In genomic region chr1:229480500-229480899, GRCh38 we compare ENCODE assay signal across 31 cellular contexts. TPM values are rescaled to one million over a fixed set of nuclear protein-coding genes. Genes with fewer than 3 reads are reported as not detected.
DNase-seq lines count a peak whose midpoint lies in the region; ATAC-seq, FAIRE-seq and TF ChIP-seq lines count a peak whose summit lies in the region.
"Had no signal": no experiment of that assay in that cellular context is flagged by ENCODE, and none has a peak within 500 bp of the region (broad histone marks: within the 10 kb centered on the region; RNA-seq: fewer than 3 reads in every experiment).

No MANE protein-coding gene starts in this region.

- peaks cover 20% of the 10 kb centered on the region for H3K4me1 Mint-ChIP-seq in stimulated activated naive CD8-positive, alpha-beta T cell treated with anti-CD3 and anti-CD28 coated beads, Interleukin-15, Interleukin-2, amounts not matched to agents 100 ng/mL and 50 ng/mL, for 24 hours (ENCODE audit: low read depth)
- peaks cover 10% of the 10 kb centered on the region for H3K4me1 Mint-ChIP-seq in stimulated activated naive CD8-positive, alpha-beta T cell treated with anti-CD3 and anti-CD28 coated beads, Interleukin-15, amount 100 ng/mL, for 72 hours
- H3K4me1 Mint-ChIP-seq in memory B cell = peaks cover 24% of the 10 kb centered on the region
- peaks cover 14% of the 10 kb centered on the region for H3K4me1 Mint-ChIP-seq in activated T-helper 2 cell treated with anti-CD3 and anti-CD28 coated beads, Interferon-gamma antibody, Interleukin-2, Interleukin-4, amounts not matched to agents 10 μg/mL and 5 μg/mL and 100 μg/mL, durations not matched to agents 14 hours and 24 hours and 36 hours (ENCODE audit: low read depth)

- peak overlapping the region; percentile 1 for H3K27ac Mint-ChIP-seq in stimulated activated naive CD8-positive, alpha-beta T cell treated with anti-CD3 and anti-CD28 coated beads, Interleukin-15, Interleukin-2, amounts not matched to agents 100 ng/mL and 50 ng/mL, for 24 hours
- no peak overlapping the region for H3K27ac Mint-ChIP-seq in stimulated activated naive CD8-positive, alpha-beta T cell treated with anti-CD3 and anti-CD28 coated beads, Interleukin-15, amount 100 ng/mL, for 72 hours
- H3K27ac Mint-ChIP-seq in memory B cell = peak overlapping the region; percentile 90
- H3K27ac Mint-ChIP-seq in activated T-helper 2 cell treated with anti-CD3 and anti-CD28 coated beads, Interferon-gamma antibody, Interleukin-2, Interleukin-4, amounts not matched to agents 10 μg/mL and 5 μg/mL and 100 μg/mL, durations not matched to agents 14 hours and 24 hours and 36 hours = no peak overlapping the region
- H3K27ac Mint-ChIP-seq: activated CD8-positive, alpha-beta T cell treated with anti-CD3 and anti-CD28 coated beads for 36 hours; nephron progenitor cell; T-helper 1 cell treated with Interleukin-12 subunit alpha and Interleukin-12 subunit beta and Interleukin-4 antibody, amounts not matched to agents 30 μg/mL and 1 μg/mL, for 36 hours had no signal

- H3K9me3 Mint-ChIP-seq in stimulated activated naive CD8-positive, alpha-beta T cell treated with anti-CD3 and anti-CD28 coated beads, Interleukin-15, Interleukin-2, amounts not matched to agents 100 ng/mL and 50 ng/mL, for 24 hours = no peaks in the 10 kb centered on the region
- no peaks in the 10 kb centered on the region for H3K9me3 Mint-ChIP-seq in stimulated activated naive CD8-positive, alpha-beta T cell treated with anti-CD3 and anti-CD28 coated beads, Interleukin-15, amount 100 ng/mL, for 72 hours
- no peaks in the 10 kb centered on the region for H3K9me3 Mint-ChIP-seq in memory B cell
- H3K9me3 Mint-ChIP-seq in activated T-helper 2 cell treated with anti-CD3 and anti-CD28 coated beads, Interferon-gamma antibody, Interleukin-2, Interleukin-4, amounts not matched to agents 10 μg/mL and 5 μg/mL and 100 μg/mL, durations not matched to agents 14 hours and 24 hours and 36 hours = no peaks in the 10 kb centered on the region
- H3K9me3 Mint-ChIP-seq: activated CD8-positive, alpha-beta T cell treated with anti-CD3 and anti-CD28 coated beads for 36 hours; endodermal cell; nephron progenitor cell; T-helper 1 cell treated with Interleukin-12 subunit alpha and Interleukin-12 subunit beta and Interleukin-4 antibody, amounts not matched to agents 30 μg/mL and 1 μg/mL, for 36 hours had no signal

- 84% methylated on average over 7 of the region's 7 CpGs for WGBS in right cardiac atrium

- DNase-seq in stimulated activated naive CD8-positive, alpha-beta T cell treated with anti-CD3 and anti-CD28 coated beads, Interleukin-15, amount 100 ng/mL, for 72 hours = no peak
- DNase-seq in memory B cell (ENCODE audit: low spot score in 2 of 2) (peak; percentile 30 to 51), HTR-8/SVneo (ENCODE audit: insufficient read length, low spot score) (no peak), NCI-H1092 (lab: John Stamatoyannopoulos, UW) (no peak), right cardiac atrium (no peak)
- DNase-seq in activated T-helper 2 cell treated with anti-CD3 and anti-CD28 coated beads, Interferon-gamma antibody, Interleukin-2, Interleukin-4, amounts not matched to agents 10 μg/mL and 5 μg/mL and 100 μg/mL, durations not matched to agents 14 hours and 24 hours and 36 hours (ENCODE audit: low spot score) = no peak
- DNase-seq: activated CD4-positive, alpha-beta T cell treated with anti-CD3 and anti-CD28 coated beads for 1 hour; AML-193; brain microvascular endothelial cell; endodermal cell; esophagus squamous epithelium; GF-D8; hippocampal formation; left ventricle myocardium inferior; MG63; NCI-H524 treated with DMSO at 0.1 percent for 48 hours; nephron progenitor cell; pancreas; trophoblast cell had no signal

- no peak for TF ChIP-seq CTCF in OCI-LY1 (IDR thresholded peaks at IDR 0.05; ENCODE audit: low read length)

- H3K4me3 ChIP-seq in OCI-LY1 (ENCODE audit: low read depth, low read length, poor library complexity, severe bottlenecking) (peak overlapping the region; percentile 21), right cardiac atrium (ENCODE audit: low read length) (no peak overlapping the region)
- H3K4me3 ChIP-seq: esophagus squamous epithelium, K562, left ventricle myocardium inferior, MG63, pancreas, right atrium auricular region, SJSA1 had no signal

- H2AFZ ChIP-seq in OCI-LY1 (ENCODE audit: low read length) = no peak overlapping the region

- H3K27me3 ChIP-seq in OCI-LY1 (ENCODE audit: insufficient read depth, low read length) = no peaks in the 10 kb centered on the region
- no peaks in the 10 kb centered on the region for H3K27me3 ChIP-seq in right cardiac atrium (ENCODE audit: control insufficient read depth, insufficient read depth)
- H3K27me3 ChIP-seq: brain microvascular endothelial cell, esophagus squamous epithelium, MG63, pancreas, right atrium auricular region, SJSA1 had no signal

- H3K4me1 ChIP-seq in OCI-LY1 (ENCODE audit: insufficient read depth, low read length, severe bottlenecking) = peaks cover 38% of the 10 kb centered on the region
- peaks cover 1% of the 10 kb centered on the region for H3K4me1 ChIP-seq in right cardiac atrium (ENCODE audit: control insufficient read depth, insufficient read depth, low read length)
- H3K4me1 ChIP-seq: esophagus squamous epithelium, pancreas, right atrium auricular region, SJSA1 had no signal

- peaks cover 57% of the 10 kb centered on the region for H3K36me3 Mint-ChIP-seq in stimulated activated naive CD8-positive, alpha-beta T cell treated with anti-CD3 and anti-CD28 coated beads, Interleukin-15, Interleukin-2, amounts not matched to agents 100 ng/mL and 50 ng/mL, for 24 hours (ENCODE audit: low read depth)
- H3K36me3 Mint-ChIP-seq in memory B cell = peaks cover 13% of the 10 kb centered on the region
- peaks cover 61% of the 10 kb centered on the region for H3K36me3 Mint-ChIP-seq in activated T-helper 2 cell treated with anti-CD3 and anti-CD28 coated beads, Interferon-gamma antibody, Interleukin-2, Interleukin-4, amounts not matched to agents 10 μg/mL and 5 μg/mL and 100 μg/mL, durations not matched to agents 14 hours and 24 hours and 36 hours (ENCODE audit: low read depth)

- ATAC-seq in stimulated activated naive CD8-positive, alpha-beta T cell treated with anti-CD3 and anti-CD28 coated beads, Interleukin-15, amount 100 ng/mL, for 72 hours = no peak
- ATAC-seq in memory B cell (ENCODE audit: low read depth) (peak; percentile 70), right cardiac atrium (no peak)
- ATAC-seq: activated CD8-positive, alpha-beta T cell treated with anti-CD3 and anti-CD28 coated beads for 36 hours; HCT116; pancreas had no signal

- no peaks in the 10 kb centered on the region for H3K79me2 ChIP-seq in OCI-LY1 (ENCODE audit: insufficient read depth, low read length)

- peak overlapping the region; percentile 27 for H3K4me2 ChIP-seq in OCI-LY1 (ENCODE audit: low read length)

- peaks cover 55% of the 10 kb centered on the region for H3K36me3 ChIP-seq in OCI-LY1 (ENCODE audit: insufficient read depth, low read length)

- no peaks in the 10 kb centered on the region for H3K9me2 ChIP-seq in OCI-LY1 (ENCODE audit: low read depth, low read length)

- no peaks in the 10 kb centered on the region for H3F3A ChIP-seq in OCI-LY1 (ENCODE audit: insufficient read depth, low read length)

- H3K9me3 ChIP-seq in OCI-LY1 (ENCODE audit: low read length) = no peaks in the 10 kb centered on the region
- H3K9me3 ChIP-seq in right cardiac atrium (ENCODE audit: control insufficient read depth, low read length) = no peaks in the 10 kb centered on the region
- H3K9me3 ChIP-seq: esophagus squamous epithelium, left ventricle myocardium inferior, MG63, pancreas, right atrium auricular region, SJSA1 had no signal

- no peaks in the 10 kb centered on the region for H3K27me3 Mint-ChIP-seq in stimulated activated naive CD8-positive, alpha-beta T cell treated with anti-CD3 and anti-CD28 coated beads, Interleukin-15, Interleukin-2, amounts not matched to agents 100 ng/mL and 50 ng/mL, for 24 hours
- H3K27me3 Mint-ChIP-seq in stimulated activated naive CD8-positive, alpha-beta T cell treated with anti-CD3 and anti-CD28 coated beads, Interleukin-15, amount 100 ng/mL, for 72 hours = no peaks in the 10 kb centered on the region
- H3K27me3 Mint-ChIP-seq in memory B cell = no peaks in the 10 kb centered on the region
- H3K27me3 Mint-ChIP-seq in activated T-helper 2 cell treated with anti-CD3 and anti-CD28 coated beads, Interferon-gamma antibody, Interleukin-2, Interleukin-4, amounts not matched to agents 10 μg/mL and 5 μg/mL and 100 μg/mL, durations not matched to agents 14 hours and 24 hours and 36 hours (ENCODE audit: low read depth) = no peaks in the 10 kb centered on the region
- H3K27me3 Mint-ChIP-seq: activated CD8-positive, alpha-beta T cell treated with anti-CD3 and anti-CD28 coated beads for 36 hours had no signal

- FAIRE-seq in HTR-8/SVneo (lab: Jason Lieb, UNC) = no peak
- FAIRE-seq: A204.1, colon, frontal cortex, K562, pancreas had no signal

- no peaks in the 10 kb centered on the region for H4K20me1 ChIP-seq in OCI-LY1 (ENCODE audit: insufficient read depth, low read length)

- H3K4me3 Mint-ChIP-seq in stimulated activated naive CD8-positive, alpha-beta T cell treated with anti-CD3 and anti-CD28 coated beads, Interleukin-15, Interleukin-2, amounts not matched to agents 100 ng/mL and 50 ng/mL, for 24 hours = no peak overlapping the region
- no peak overlapping the region for H3K4me3 Mint-ChIP-seq in stimulated activated naive CD8-positive, alpha-beta T cell treated with anti-CD3 and anti-CD28 coated beads, Interleukin-15, amount 100 ng/mL, for 72 hours
- H3K4me3 Mint-ChIP-seq in memory B cell = no peak overlapping the region
- no peak overlapping the region for H3K4me3 Mint-ChIP-seq in activated T-helper 2 cell treated with anti-CD3 and anti-CD28 coated beads, Interferon-gamma antibody, Interleukin-2, Interleukin-4, amounts not matched to agents 10 μg/mL and 5 μg/mL and 100 μg/mL, durations not matched to agents 14 hours and 24 hours and 36 hours (ENCODE audit: low read depth)
- H3K4me3 Mint-ChIP-seq: activated CD8-positive, alpha-beta T cell treated with anti-CD3 and anti-CD28 coated beads for 36 hours; endodermal cell; nephron progenitor cell; T-helper 1 cell treated with Interleukin-12 subunit alpha and Interleukin-12 subunit beta and Interleukin-4 antibody, amounts not matched to agents 30 μg/mL and 1 μg/mL, for 36 hours had no signal

- intact Hi-C loops in activated T-helper 2 cell treated with anti-CD3 and anti-CD28 coated beads, Interferon-gamma antibody, Interleukin-2, Interleukin-4, amounts not matched to agents 10 μg/mL and 5 μg/mL and 100 μg/mL, durations not matched to agents 14 hours and 24 hours and 36 hours (cut with micrococcal nuclease) = no loop called here
- intact Hi-C loops in right cardiac atrium (cut with DNase I) = loop anchor here in 3 of 4 donors (5.0 kb wide), 1 partner anchor 223 kb away; no protein-coding TSS in a partner anchor

- peak overlapping the region; percentile 63 for H3K27ac ChIP-seq in OCI-LY1 (ENCODE audit: low read depth, low read length, poor library complexity, severe bottlenecking)
- H3K27ac ChIP-seq in right cardiac atrium (ENCODE audit: low read length) = no peak overlapping the region
- H3K27ac ChIP-seq: brain microvascular endothelial cell, left ventricle myocardium inferior, pancreas, SJSA1 had no signal

- no peak overlapping the region for H3K9ac ChIP-seq in OCI-LY1 (ENCODE audit: low read length)

RNA-seq across cellular contexts. Expression of gene NUP133, which starts 27.6 kb away (rescaled TPM):
- 49.2 and 50.1 TPM in 2 replicates for total RNA-seq in activated T-helper 2 cell treated with anti-CD3 and anti-CD28 coated beads, Interferon-gamma antibody, Interleukin-2, Interleukin-4, amounts not matched to agents 10 μg/mL and 5 μg/mL and 100 μg/mL, durations not matched to agents 14 hours and 24 hours and 36 hours
- 10 to 100 TPM; 27.7 to 32.6 (median 29.9) TPM for total RNA-seq in right cardiac atrium
- 11.8 TPM for polyA plus RNA-seq in right cardiac atrium

RNA-seq across cellular contexts. Expression of gene ACTA1, which starts 46.6 kb away (rescaled TPM):
- not detected in 2 replicates for total RNA-seq in activated T-helper 2 cell treated with anti-CD3 and anti-CD28 coated beads, Interferon-gamma antibody, Interleukin-2, Interleukin-4, amounts not matched to agents 10 μg/mL and 5 μg/mL and 100 μg/mL, durations not matched to agents 14 hours and 24 hours and 36 hours
- 100 to 1,000 TPM in 3 of 4 donors, 10 to 100 TPM in 1; 54.5 to 833 (median 171) TPM for total RNA-seq in right cardiac atrium
- polyA plus RNA-seq in right cardiac atrium = 1,262 TPM
- total RNA-seq: activated CD8-positive, alpha-beta T cell treated with anti-CD3 and anti-CD28 coated beads for 36 hours; RPMI7951; SJSA1 had no signal

Comparison
In these comparisons a context has a peak if more than half of its experiments do, and no peak if none do; other contexts are left out.
1. H3K27ac Mint-ChIP-seq: peak in stimulated activated naive CD8-positive, alpha-beta T cell treated with anti-CD3 and anti-CD28 coated beads, Interleukin-15, Interleukin-2, amounts not matched to agents 100 ng/mL and 50 ng/mL, for 24 hours (single experiment) and memory B cell (single experiment); none in stimulated activated naive CD8-positive, alpha-beta T cell treated with anti-CD3 and anti-CD28 coated beads, Interleukin-15, amount 100 ng/mL, for 72 hours (0 of 2) and activated T-helper 2 cell treated with anti-CD3 and anti-CD28 coated beads, Interferon-gamma antibody, Interleukin-2, Interleukin-4, amounts not matched to agents 10 μg/mL and 5 μg/mL and 100 μg/mL, durations not matched to agents 14 hours and 24 hours and 36 hours (single experiment).
2. DNase-seq: peak in memory B cell (2 of 2); none in stimulated activated naive CD8-positive, alpha-beta T cell treated with anti-CD3 and anti-CD28 coated beads, Interleukin-15, amount 100 ng/mL, for 72 hours (0 of 2), activated T-helper 2 cell treated with anti-CD3 and anti-CD28 coated beads, Interferon-gamma antibody, Interleukin-2, Interleukin-4, amounts not matched to agents 10 μg/mL and 5 μg/mL and 100 μg/mL, durations not matched to agents 14 hours and 24 hours and 36 hours (single experiment), HTR-8/SVneo (single experiment), NCI-H1092 (single experiment) and right cardiac atrium (0 of 3).
3. RNA of gene ACTA1, which starts 46.6 kb away (total RNA-seq): 54.5 to 833 TPM in right cardiac atrium; not detected in activated T-helper 2 cell treated with anti-CD3 and anti-CD28 coated beads, Interferon-gamma antibody, Interleukin-2, Interleukin-4, amounts not matched to agents 10 μg/mL and 5 μg/mL and 100 μg/mL, durations not matched to agents 14 hours and 24 hours and 36 hours; every median in the first group is over 10 times any median in the second.